Comparison of ENCODE assay signal across 12 cellular contexts in genomic region chr14:92653162-92653651, GRCh38.
DNase-seq lines count a peak whose midpoint lies in the region; ATAC-seq lines count a peak whose summit lies in the region.
"Had no signal": no experiment of that assay in that cellular context is flagged by ENCODE, and none has a peak within 500 bp of the region (broad histone marks: within the 10 kb centered on the region; RNA-seq: fewer than 3 reads in every experiment).

No MANE protein-coding gene starts in this region.

- no peaks in the 10 kb centered on the region for H3K27me3 Mint-ChIP-seq in activated T-cell treated with anti-CD3 and anti-CD28 coated beads, Interleukin-2, amount 50 U/mL, for 72 hours (ENCODE audit: low read depth)
- no peaks in the 10 kb centered on the region for H3K27me3 Mint-ChIP-seq in naive B cell

- peaks cover 86% of the 10 kb centered on the region for H3K4me1 Mint-ChIP-seq in activated T-cell treated with anti-CD3 and anti-CD28 coated beads, Interleukin-2, amount 50 U/mL, for 72 hours (ENCODE audit: low read depth)
- H3K4me1 Mint-ChIP-seq in naive B cell, result peaks cover 80 to 93% (median 82%) of the 10 kb centered on the region in 3 donors
- H3K4me1 Mint-ChIP-seq: GM23338 had no signal

- H3K27ac Mint-ChIP-seq in activated T-cell treated with anti-CD3 and anti-CD28 coated beads, Interleukin-2, amount 50 U/mL, for 72 hours, result peak overlapping the region; percentile 84
- peak overlapping the region; percentile 81 to 99 (median 96) for H3K27ac Mint-ChIP-seq in naive B cell
- H3K27ac Mint-ChIP-seq: GM23338 had no signal

- peaks cover 16 to 25% of the 10 kb centered on the region in 2 donors for H3K36me3 Mint-ChIP-seq in activated T-cell treated with anti-CD3 and anti-CD28 coated beads, Interleukin-2, amount 50 U/mL, for 72 hours (ENCODE audit: insufficient read depth in 2 of 2)
- H3K36me3 Mint-ChIP-seq in naive B cell, result peaks cover 20 to 41% of the 10 kb centered on the region in 2 donors

- H3K4me3 Mint-ChIP-seq in activated T-cell treated with anti-CD3 and anti-CD28 coated beads, Interleukin-2, amount 50 U/mL, for 72 hours, result peak overlapping the region; percentile 95 to 98
- H3K4me3 Mint-ChIP-seq in naive B cell, result peak overlapping the region; percentile 94 to 100 (median 99)
- H3K4me3 Mint-ChIP-seq: GM23338 had no signal

- peak in 1 of 2 donors; percentile 14 for ATAC-seq in activated T-cell treated with anti-CD3 and anti-CD28 coated beads, Interleukin-2, amount 50 U/mL, for 72 hours (replicated peaks in 1 of 2)
- ATAC-seq in naive B cell (ENCODE audit: low read depth in 2 of 2) (no peak), GM21390 (IDR thresholded peaks at IDR 0.05; ENCODE audit: unreplicated experiment) (no peak)
- ATAC-seq: esophagus mucosa, GM23338 had no signal

- no peaks in the 10 kb centered on the region for H3K9me3 Mint-ChIP-seq in activated T-cell treated with anti-CD3 and anti-CD28 coated beads, Interleukin-2, amount 50 U/mL, for 72 hours
- no peaks in the 10 kb centered on the region for H3K9me3 Mint-ChIP-seq in naive B cell
- H3K9me3 Mint-ChIP-seq: GM23338 had no signal

- in situ Hi-C loops in G401 (cut with HindIII; ENCODE audit: low sequenced_read_pairs), result no loop called here

- peak; percentile 59 for DNase-seq in stimulated activated CD4-positive, alpha-beta T cell treated with anti-CD3 and anti-CD28 coated beads, Interleukin-15, amount 100 ng/mL, for 24 hours
- no peak for DNase-seq in stimulated activated CD4-positive, alpha-beta T cell treated with anti-CD3 and anti-CD28 coated beads, Interleukin-4, amount 100 ng/mL, for 4 hours
- DNase-seq in activated T-cell treated with anti-CD3 and anti-CD28 coated beads, Interleukin-2, amount 50 U/mL, for 72 hours, result peak; percentile 41 to 58
- no peak for DNase-seq in naive B cell
- DNase-seq in LoVo (ENCODE audit: low spot score), result no peak
- no peak for DNase-seq in G401 (ENCODE audit: low spot score)
- DNase-seq in cerebellar cortex (ENCODE audit: low spot score), result no peak
- DNase-seq: islet precursor cell, NCI-H1105 had no signal

Comparison
In these comparisons a context has a peak if more than half of its experiments do, and no peak if none do; other contexts are left out.
1. DNase-seq: peak in stimulated activated CD4-positive, alpha-beta T cell treated with anti-CD3 and anti-CD28 coated beads, Interleukin-15, amount 100 ng/mL, for 24 hours (single experiment) and activated T-cell treated with anti-CD3 and anti-CD28 coated beads, Interleukin-2, amount 50 U/mL, for 72 hours (2 of 2); none in stimulated activated CD4-positive, alpha-beta T cell treated with anti-CD3 and anti-CD28 coated beads, Interleukin-4, amount 100 ng/mL, for 4 hours (0 of 2), naive B cell (single experiment), LoVo (single experiment), G401 (single experiment) and cerebellar cortex (single experiment).